In genomic region chr22:17978027-17978426, GRCh38 we compare ENCODE assay signal across 21 cellular contexts.
"Had no signal": no experiment of that assay in that cellular context is flagged by ENCODE, and none has a peak within 500 bp of the region (broad histone marks: within the 10 kb centered on the region; RNA-seq: fewer than 3 reads in every experiment).

No MANE protein-coding gene starts in this region.

- H3K4me2 ChIP-seq: SK-N-SH had no signal

- H3K9me3 ChIP-seq: MG63, SK-N-SH had no signal

- FAIRE-seq: HTR-8/SVneo had no signal

- H3K27ac ChIP-seq: HL-60 had no signal

- H3K9ac ChIP-seq: SK-N-SH had no signal

- H3K4me3 ChIP-seq: MG63 had no signal

- DNase-seq: Karpas-422, KG1, MG63, NCI-H1092, NCI-H1105 treated with DMSO at 0.1 percent for 48 hours, NCI-H1417 treated with DMSO at 0.1 percent for 48 hours, NCI-H146, NCI-H1694 treated with DMSO at 0.1 percent for 48 hours, NCI-H1930, NCI-H2081, NCI-H2107, NCI-H2227 treated with DMSO at 0.1 percent for 48 hours, NCI-H524, NCI-H526 treated with DMSO at 0.1 percent for 48 hours, NCI-H774, SHP77, SK-N-SH, SW 1271 had no signal

- ATAC-seq: Panc1 had no signal

- H3K27me3 ChIP-seq: MG63 had no signal
